In genomic region chr13:36819064-36819810, GRCh38 we compare ENCODE assay signal across 1 cellular context.
TF ChIP-seq lines count a peak whose summit lies in the region.

Gene RFXAP, plus strand, starts transcription at chr13:36819222. Its CDS starts 136 bp downstream, at chr13:36819358.

TF ChIP-seq in HepG2, 621 proteins besides CTCF, POLR2A, EP300 and RAD21 (continued from another document and continues in another):
- TF ChIP-seq ZBTB26 (CRISPR knock-in tag; IDR thresholded peaks at IDR 0.05; ENCODE audit: borderline replicate concordance) (no peak), TERF1 (CRISPR knock-in tag; IDR thresholded peaks at IDR 0.05) (no peak), NR3C1 (CRISPR knock-in tag; IDR thresholded peaks at IDR 0.05) (no peak), ZSCAN25 (CRISPR knock-in tag; IDR thresholded peaks at IDR 0.05) (no peak), TARDBP (CRISPR knock-in tag; IDR thresholded peaks at IDR 0.05) (peak; percentile 19; the same call in 1 of the 2 replicates), ZBTB25 (CRISPR knock-in tag; IDR thresholded peaks at IDR 0.05) (no peak), REST (IDR thresholded peaks at IDR 0.05; ENCODE audit: borderline replicate concordance in 1 of 2, low read depth in 1 of 2, low read length in 2 of 2) (no peak), BCL6 (CRISPR knock-in tag; IDR thresholded peaks at IDR 0.05) (peak; percentile 13; the same call in 1 of the 2 replicates), ZNF770 (CRISPR knock-in tag; IDR thresholded peaks at IDR 0.05) (peak; percentile 58), SIN3B (IDR thresholded peaks at IDR 0.05; ENCODE audit: low read length) (no peak), ISL2 (CRISPR knock-in tag; IDR thresholded peaks at IDR 0.05) (no peak), CEBPZ (IDR thresholded peaks at IDR 0.05; ENCODE audit: low read length) (no peak), JUN (CRISPR knock-in tag; IDR thresholded peaks at IDR 0.05) (no peak), ZNF614 (CRISPR knock-in tag; IDR thresholded peaks at IDR 0.05; ENCODE audit: borderline replicate concordance) (peak; percentile 23; the same call in 1 of the 2 replicates), SIX1 (CRISPR knock-in tag; IDR thresholded peaks at IDR 0.05; ENCODE audit: borderline replicate concordance) (no peak), TBP (CRISPR knock-in tag; IDR thresholded peaks at IDR 0.05) (no peak), KAT8 (CRISPR knock-in tag; IDR thresholded peaks at IDR 0.05) (peak; percentile 23; the same call in 1 of the 2 replicates), DRAP1 (CRISPR knock-in tag; IDR thresholded peaks at IDR 0.05) (peak; percentile 26; the same call in 1 of the 2 replicates), ZNF142 (CRISPR knock-in tag; IDR thresholded peaks at IDR 0.05) (no peak), ZNF616 (CRISPR knock-in tag; IDR thresholded peaks at IDR 0.05; ENCODE audit: low read depth) (no peak), EZH2 (conservative IDR thresholded peaks at IDR 0.05; ENCODE audit: low read depth, low read length) (no peak), ZNF652 (CRISPR knock-in tag; IDR thresholded peaks at IDR 0.05; ENCODE audit: borderline replicate concordance, low read depth) (no peak), FLYWCH1 (CRISPR knock-in tag; IDR thresholded peaks at IDR 0.05) (no peak), CCDC6 (CRISPR knock-in tag; IDR thresholded peaks at IDR 0.05) (no peak), NFE2L2 (IDR thresholded peaks at IDR 0.05; ENCODE audit: low read length) (no peak), ZNF256 (CRISPR knock-in tag; conservative IDR thresholded peaks at IDR 0.05) (no peak), NCOA5 (CRISPR knock-in tag; IDR thresholded peaks at IDR 0.05) (no peak), HNRNPUL1 (IDR thresholded peaks at IDR 0.05; ENCODE audit: low read depth, low read length) (no peak), SRSF4 (IDR thresholded peaks at IDR 0.05; ENCODE audit: low read depth, low read length, poor library complexity, severe bottlenecking) (no peak), ZNF430 (CRISPR knock-in tag; IDR thresholded peaks at IDR 0.05) (no peak), ZSCAN22 (CRISPR knock-in tag; IDR thresholded peaks at IDR 0.05) (no peak), ZNF224 (CRISPR knock-in tag; IDR thresholded peaks at IDR 0.05) (no peak), AFF4 (CRISPR knock-in tag; IDR thresholded peaks at IDR 0.05) (no peak), ELF1 (CRISPR knock-in tag; IDR thresholded peaks at IDR 0.05) (no peak), SIX4 (CRISPR knock-in tag; IDR thresholded peaks at IDR 0.05) (no peak), TOE1 (CRISPR knock-in tag; IDR thresholded peaks at IDR 0.05) (no peak), GATA4 (IDR thresholded peaks at IDR 0.05; ENCODE audit: borderline replicate concordance, low read depth) (peak; percentile 32; the same call in 1 of the 2 replicates)
